Comparison of ENCODE assay signal across 17 cellular contexts in the genomic region with DNA sequence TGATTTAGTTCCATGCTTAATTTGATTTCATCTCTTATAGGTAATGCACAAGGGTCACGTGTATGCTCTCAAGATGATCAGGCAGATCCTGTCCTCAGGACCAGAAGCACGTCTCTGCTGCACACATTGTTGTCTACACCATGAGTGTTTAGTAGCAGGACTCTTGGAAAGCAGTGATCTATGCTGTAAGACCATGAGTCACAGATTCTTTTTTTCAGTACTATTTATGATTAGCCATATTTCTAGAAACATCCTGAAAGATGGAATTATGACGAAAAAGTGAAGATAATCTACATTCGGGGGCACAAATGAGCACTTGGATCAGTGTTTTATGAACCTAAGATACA.
"Had no signal": no experiment of that assay in that cellular context is flagged by ENCODE, and none has a peak within 500 bp of the region (broad histone marks: within the 10 kb centered on the region; RNA-seq: fewer than 3 reads in every experiment).

No MANE protein-coding gene starts in this region.

- H3K4me3 ChIP-seq: adrenal gland, coronary artery, left lung, suprapubic skin had no signal

- H3K27ac ChIP-seq: adrenal gland, coronary artery, left lung, suprapubic skin had no signal

- H3K4me1 ChIP-seq: adrenal gland, left lung, suprapubic skin had no signal

- H3K9me3 ChIP-seq: adrenal gland, left lung, suprapubic skin had no signal

- H3K27me3 Mint-ChIP-seq: activated CD4-positive, alpha-beta T cell treated with anti-CD3 and anti-CD28 coated beads, Interleukin-2, amount 10 ng/mL, durations not matched to agents 24 days and 14 days; activated CD8-positive, alpha-beta T cell treated with anti-CD3 and anti-CD28 coated beads for 36 hours; activated naive CD4-positive, alpha-beta T cell treated with anti-CD3 and anti-CD28 coated beads, Interleukin-2, amount 10 ng/mL, durations not matched to agents 7 days and 5 days; activated T-cell treated with anti-CD3 and anti-CD28 coated beads, Interleukin-2, amount 50 U/mL, for 24 hours had no signal

- H3K4me3 Mint-ChIP-seq: activated CD4-positive, alpha-beta T cell treated with anti-CD3 and anti-CD28 coated beads, Interleukin-2, amount 10 ng/mL, durations not matched to agents 24 days and 14 days; activated CD8-positive, alpha-beta T cell treated with anti-CD3 and anti-CD28 coated beads for 36 hours; activated naive CD4-positive, alpha-beta T cell treated with anti-CD3 and anti-CD28 coated beads, Interleukin-2, amount 10 ng/mL, durations not matched to agents 7 days and 5 days; activated T-cell treated with anti-CD3 and anti-CD28 coated beads, Interleukin-2, amount 50 U/mL, for 24 hours; nephron had no signal

- DNase-seq: activated CD4-positive, alpha-beta T cell treated with anti-CD3 and anti-CD28 coated beads, Interleukin-2, amount 10 ng/mL, durations not matched to agents 24 days and 14 days; activated CD8-positive, alpha-beta T cell treated with anti-CD3 and anti-CD28 coated beads for 36 hours; activated effector memory CD4-positive, alpha-beta T cell treated with Interleukin-2 at 50 U/mL for 16 hours; activated naive CD4-positive, alpha-beta T cell treated with anti-CD3 and anti-CD28 coated beads, Interleukin-2, amount 10 ng/mL, durations not matched to agents 7 days and 5 days; activated T-cell treated with anti-CD3 and anti-CD28 coated beads, Interleukin-2, amount 50 U/mL, for 24 hours; adrenal gland; foreskin melanocyte; left lung; midbrain; stimulated activated CD4-positive, alpha-beta T cell treated with anti-CD3 and anti-CD28 coated beads, Interleukin-2, amount 100 ng/mL, for 24 hours; stimulated activated naive CD8-positive, alpha-beta T cell treated with anti-CD3 and anti-CD28 coated beads, Interleukin-15, Interleukin-2, amounts not matched to agents 100 U/mL and 50 U/mL, for 24 hours; T-helper 1 cell; T1000; trophoblast cell had no signal

- ATAC-seq: activated CD8-positive, alpha-beta T cell treated with anti-CD3 and anti-CD28 coated beads for 36 hours; left lung; stimulated activated naive CD8-positive, alpha-beta T cell treated with anti-CD3 and anti-CD28 coated beads, Interleukin-15, Interleukin-2, amounts not matched to agents 100 U/mL and 50 U/mL, for 24 hours had no signal

- H3K27ac Mint-ChIP-seq: activated CD4-positive, alpha-beta T cell treated with anti-CD3 and anti-CD28 coated beads, Interleukin-2, amount 10 ng/mL, durations not matched to agents 24 days and 14 days; activated CD8-positive, alpha-beta T cell treated with anti-CD3 and anti-CD28 coated beads for 36 hours; activated naive CD4-positive, alpha-beta T cell treated with anti-CD3 and anti-CD28 coated beads, Interleukin-2, amount 10 ng/mL, durations not matched to agents 7 days and 5 days; activated T-cell treated with anti-CD3 and anti-CD28 coated beads, Interleukin-2, amount 50 U/mL, for 24 hours; nephron had no signal

- H3K27me3 ChIP-seq: adrenal gland, left lung, suprapubic skin had no signal
